Comparison of ENCODE assay signal across 11 cellular contexts in the genomic region with DNA sequence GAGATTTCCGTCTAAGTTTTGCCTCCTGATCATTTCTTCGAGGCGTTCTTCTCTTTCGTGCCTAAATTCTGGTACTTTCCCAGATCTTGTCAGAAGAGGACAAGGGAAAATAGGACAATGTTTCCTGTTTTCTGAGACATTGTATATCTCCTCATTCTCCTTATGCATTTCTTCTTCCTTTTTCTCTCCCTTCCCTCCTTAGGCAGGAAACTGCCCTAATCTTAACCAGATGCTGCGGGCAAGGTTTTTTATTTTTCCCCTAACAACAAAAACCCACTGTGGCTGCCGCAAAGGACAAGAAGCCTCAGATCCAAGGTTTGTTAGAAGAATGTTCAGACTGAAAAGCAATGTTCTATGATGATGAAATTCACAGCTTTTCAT. TPM values are rescaled to one million over a fixed set of nuclear protein-coding genes. Genes with fewer than 3 reads are reported as not detected.
DNase-seq lines count a peak whose midpoint lies in the region; ATAC-seq and TF ChIP-seq lines count a peak whose summit lies in the region.
"Had no signal": no experiment of that assay in that cellular context is flagged by ENCODE, and none has a peak within 500 bp of the region (broad histone marks: within the 10 kb centered on the region; RNA-seq: fewer than 3 reads in every experiment).

No MANE protein-coding gene starts in this region.

- H3K36me3 Mint-ChIP-seq in endodermal cell (ENCODE audit: low read depth), result peaks cover 3% of the 10 kb centered on the region

- TF ChIP-seq POLR2A in IMR-90 (IDR thresholded peaks at IDR 0.05; ENCODE audit: low read depth, low read length), result no peak

- no peaks in the 10 kb centered on the region for H3K9me3 Mint-ChIP-seq in endodermal cell

- H3K27ac Mint-ChIP-seq in endodermal cell, result peak overlapping the region; percentile 70

- H3K9me3 ChIP-seq in IMR-90 (ENCODE audit: control insufficient read depth, insufficient read depth, low read length) (no peaks in the 10 kb centered on the region), endodermal cell (ENCODE audit: control insufficient read depth, low read length) (no peaks in the 10 kb centered on the region), osteoblast (ENCODE audit: low read depth, low read length) (no peaks in the 10 kb centered on the region), MM.1S (replicated peaks; ENCODE audit: insufficient read depth, low read length) (no peaks in the 10 kb centered on the region)
- H3K9me3 ChIP-seq in effector memory CD4-positive, alpha-beta T cell (ENCODE audit: control insufficient read depth, low read length), result no peaks in the 10 kb centered on the region
- H3K9me3 ChIP-seq: SK-N-SH had no signal

- H2BK15ac ChIP-seq in IMR-90 (ENCODE audit: low read depth, low read length), result no peak overlapping the region

- H3K79me1 ChIP-seq in IMR-90 (ENCODE audit: low read depth in 1 of 2, low read length in 2 of 2), result no peaks in the 10 kb centered on the region; a peak in 1 of 4 replicates

- H2BK120ac ChIP-seq in IMR-90 (ENCODE audit: low read depth, low read length), result no peak overlapping the region

- H3F3A ChIP-seq in MM.1S (ENCODE audit: insufficient read depth, low read length), result no peaks in the 10 kb centered on the region

- peaks cover 10% of the 10 kb centered on the region for H3K4me1 ChIP-seq in IMR-90 (ENCODE audit: control insufficient read depth, insufficient read depth, low read length)
- peaks cover 17% of the 10 kb centered on the region for H3K4me1 ChIP-seq in endodermal cell (ENCODE audit: control insufficient read depth, insufficient read depth, low read length)
- H3K4me1 ChIP-seq in osteoblast (ENCODE audit: insufficient read depth, low read length), result peaks cover 41% of the 10 kb centered on the region
- H3K4me1 ChIP-seq in effector memory CD4-positive, alpha-beta T cell (ENCODE audit: control insufficient read depth, insufficient read depth, low read length, poor library complexity, severe bottlenecking), result no peaks in the 10 kb centered on the region
- H3K4me1 ChIP-seq in MM.1S (ENCODE audit: low read length), result no peaks in the 10 kb centered on the region

- H3K79me2 ChIP-seq in osteoblast (ENCODE audit: insufficient read depth, low read length) (peaks cover 35% of the 10 kb centered on the region), MM.1S (ENCODE audit: low read length) (no peaks in the 10 kb centered on the region)

- no peak overlapping the region for H3K4me2 ChIP-seq in IMR-90 (ENCODE audit: low read depth, low read length)
- peak overlapping the region; percentile 66 for H3K4me2 ChIP-seq in osteoblast (ENCODE audit: insufficient read depth, low read length)
- no peak overlapping the region for H3K4me2 ChIP-seq in MM.1S (ENCODE audit: low read depth, low read length)
- H3K4me2 ChIP-seq: SK-N-SH had no signal

- in situ Hi-C loops in IMR-90 (cut with MboI; ENCODE audit: low sequenced_read_pairs), result loop anchor here (10.0 kb wide), 1 partner anchor 242 kb away; no protein-coding TSS in a partner anchor

- no peak overlapping the region; a peak in 1 of 4 replicates for H4K8ac ChIP-seq in IMR-90 (ENCODE audit: low read depth in 2 of 2, low read length in 2 of 2)

- no peak overlapping the region for H3K56ac ChIP-seq in IMR-90 (ENCODE audit: extremely low read depth, insufficient read depth, low read length)

- H4K91ac ChIP-seq in IMR-90 (ENCODE audit: insufficient read depth, low read depth, low read length), result no peak overlapping the region

- H2BK20ac ChIP-seq in IMR-90 (ENCODE audit: low read depth, low read length), result no peak overlapping the region

- no peak overlapping the region for H2AFZ ChIP-seq in IMR-90 (replicated peaks; ENCODE audit: low read length, poor library complexity)
- H2AFZ ChIP-seq in osteoblast (ENCODE audit: low read length), result peak overlapping the region; percentile 66
- H2AFZ ChIP-seq in MM.1S (ENCODE audit: low read length), result no peak overlapping the region

- H2AK9ac ChIP-seq in IMR-90 (replicated peaks; ENCODE audit: low read depth, low read length, poor library complexity), result no peak overlapping the region

- no peaks in the 10 kb centered on the region for H3K9me2 ChIP-seq in MM.1S (replicated peaks; ENCODE audit: insufficient read depth, low read length)
- H3K9me2 ChIP-seq: SK-N-SH had no signal

- TF ChIP-seq RAD21 in IMR-90 (IDR thresholded peaks at IDR 0.05; ENCODE audit: low read length), result no peak

- H4K20me1 ChIP-seq in IMR-90 (ENCODE audit: insufficient read depth, low read length) (no peaks in the 10 kb centered on the region), osteoblast (ENCODE audit: insufficient read depth, low read length) (no peaks in the 10 kb centered on the region), MM.1S (ENCODE audit: insufficient read depth, low read length) (no peaks in the 10 kb centered on the region)

- ATAC-seq in IMR-90 (ENCODE audit: low read depth), result no peak

- H3K36me3 ChIP-seq in IMR-90 (ENCODE audit: control insufficient read depth, insufficient read depth, low read length) (peaks cover 8% of the 10 kb centered on the region), endodermal cell (ENCODE audit: control insufficient read depth, insufficient read depth, low read length) (peaks cover 26% of the 10 kb centered on the region), osteoblast (ENCODE audit: insufficient read depth, low read length) (peaks cover 31% of the 10 kb centered on the region), MM.1S (replicated peaks; ENCODE audit: insufficient read depth, low read length) (0 out of 2 replicates have a peak, but pooled peaks cover 3% of the 10 kb centered on the region)
- H3K36me3 ChIP-seq in effector memory CD4-positive, alpha-beta T cell (ENCODE audit: control insufficient read depth, insufficient read depth, low read length), result peaks cover 14% of the 10 kb centered on the region

- intact Hi-C loops in IMR-90 (cut with micrococcal nuclease), result no loop called here

- no peak overlapping the region for H3K4me3 Mint-ChIP-seq in endodermal cell

- DNase-seq in AG10803 (ENCODE audit: low read depth) (peak; percentile 66), IMR-90 (no peak), endodermal cell (no peak), osteoblast (ENCODE audit: insufficient read length, low spot score, missing footprints) (peak; percentile 58), substantia nigra (lab: John Stamatoyannopoulos, UW) (no peak), NOMO-1 treated with DMSO at 0.1 percent for 48 hours (lab: John Stamatoyannopoulos, UW; ENCODE audit: unreplicated experiment) (no peak), MM.1S (no peak)
- DNase-seq in effector memory CD4-positive, alpha-beta T cell, result no peak
- DNase-seq: NCI-H2107, SK-N-SH had no signal

- 0 out of 2 replicates have a peak overlapping the region, but pooled peaks have one; percentile 7 for H3K14ac ChIP-seq in IMR-90 (replicated peaks; ENCODE audit: low read depth, low read length)

- CTCF ChIA-PET in IMR-90 (lab: Yijun Ruan, JAX), result interaction anchor here (1.3 kb wide), 1 partner anchor 13 kb away, joined by 3 read pairs; no protein-coding TSS in a partner anchor

- no peak overlapping the region for H2BK5ac ChIP-seq in IMR-90 (ENCODE audit: low read depth, low read length, poor library complexity, severe bottlenecking)

- H3K18ac ChIP-seq in IMR-90 (ENCODE audit: low read depth, low read length), result peak overlapping the region; percentile 6; the same call in 1 of the 2 replicates

- TF ChIP-seq CTCF in AG10803 (conservative IDR thresholded peaks at IDR 0.05; ENCODE audit: low read length), result no peak
- TF ChIP-seq CTCF in IMR-90 (conservative IDR thresholded peaks at IDR 0.05; ENCODE audit: low read depth, low read length), result no peak
- no peak for TF ChIP-seq CTCF in endodermal cell (conservative IDR thresholded peaks at IDR 0.05)
- TF ChIP-seq CTCF in osteoblast (IDR thresholded peaks at IDR 0.05; ENCODE audit: extremely low read depth, low read depth, low read length), result no peak
- no peak for TF ChIP-seq CTCF in MM.1S (IDR thresholded peaks at IDR 0.05; ENCODE audit: low read length)

- H3K4me3 ChIP-seq in AG10803 (ENCODE audit: low read length) (peak overlapping the region; percentile 54), IMR-90 (ENCODE audit: insufficient read depth, low read depth, low read length) (no peak overlapping the region), endodermal cell (ENCODE audit: low read length) (no peak overlapping the region), osteoblast (ENCODE audit: insufficient read depth, low read length) (peak overlapping the region; percentile 69), MM.1S (ENCODE audit: low read length) (no peak overlapping the region)
- no peak overlapping the region for H3K4me3 ChIP-seq in effector memory CD4-positive, alpha-beta T cell (ENCODE audit: insufficient read depth, low read depth, low read length, poor library complexity, severe bottlenecking)

- no peak overlapping the region for H3K9ac ChIP-seq in IMR-90 (ENCODE audit: low read depth, low read length)
- H3K9ac ChIP-seq in endodermal cell (ENCODE audit: extremely low read depth, low read length, poor library complexity, severe bottlenecking), result no peak overlapping the region
- H3K9ac ChIP-seq in MM.1S (ENCODE audit: low read length), result no peak overlapping the region
- H3K9ac ChIP-seq: SK-N-SH had no signal

- no peak overlapping the region for H3K23ac ChIP-seq in IMR-90 (ENCODE audit: low read depth, low read length)

- peak overlapping the region; percentile 3; the same call in 1 of the 2 replicates for H3K4ac ChIP-seq in IMR-90 (ENCODE audit: low read depth, low read length)

- POLR2A ChIA-PET in IMR-90 (lab: Charles Lee; ENCODE audit: unreplicated experiment), result interaction anchor here (0.6 kb wide), 1 partner anchor 70 kb away, joined by 3 read pairs; no protein-coding TSS in a partner anchor

- H3K27ac ChIP-seq in IMR-90 (ENCODE audit: insufficient read depth, low read length) (no peak overlapping the region), endodermal cell (ENCODE audit: low read depth, low read length) (no peak overlapping the region), osteoblast (ENCODE audit: low read depth, low read length) (peak overlapping the region; percentile 40), substantia nigra (ENCODE audit: low read depth, low read length, poor library complexity, severe bottlenecking) (no peak overlapping the region), MM.1S (ENCODE audit: low read length) (no peak overlapping the region)
- no peak overlapping the region for H3K27ac ChIP-seq in effector memory CD4-positive, alpha-beta T cell (ENCODE audit: insufficient read depth, low read length, poor library complexity, severe bottlenecking)

- H3K27me3 ChIP-seq in IMR-90 (ENCODE audit: control insufficient read depth, insufficient read depth, low read length) (no peaks in the 10 kb centered on the region), endodermal cell (ENCODE audit: control insufficient read depth, insufficient read depth, low read length, poor library complexity, severe bottlenecking) (no peaks in the 10 kb centered on the region), osteoblast (ENCODE audit: insufficient read depth, low read length) (no peaks in the 10 kb centered on the region), MM.1S (replicated peaks; ENCODE audit: insufficient read depth, low read length) (no peaks in the 10 kb centered on the region)
- H3K27me3 ChIP-seq in effector memory CD4-positive, alpha-beta T cell (replicated peaks; ENCODE audit: control insufficient read depth, insufficient read depth, low read length, poor library complexity, severe bottlenecking), result no peaks in the 10 kb centered on the region

- peak overlapping the region; percentile 53; the same call in 1 of the 2 replicates for H4K5ac ChIP-seq in IMR-90 (ENCODE audit: low read depth, low read length)

- no TSS peak for BruUV-seq in IMR-90 (replicated peaks; lab: Mats Ljungman, UMichigan)

- H3K4me1 Mint-ChIP-seq in endodermal cell, result peaks cover 35% of the 10 kb centered on the region

- no peak overlapping the region for H2AK5ac ChIP-seq in IMR-90 (ENCODE audit: low read depth, low read length)

- H3K27me3 Mint-ChIP-seq in endodermal cell (ENCODE audit: insufficient read depth), result no peaks in the 10 kb centered on the region

- peaks cover 3% of the 10 kb centered on the region; the same call in 1 of the 2 replicates for H3K9me1 ChIP-seq in IMR-90 (ENCODE audit: insufficient read depth, low read length)

- 63% methylated on average over 3 of the region's 6 CpGs; no CpG with 5 or more reads in 1 of the 2 experiments for WGBS in IMR-90 (ENCODE audit: extremely low coverage in 2 of 2, insufficient read length in 1 of 2), 2 experiments
- WGBS in endodermal cell (ENCODE audit: insufficient coverage in 1 of 2, insufficient read length in 1 of 2), 2 experiments, result 78 to 81% methylated on average over 5 to 6 of the region's 6 CpGs

- dilution Hi-C loops in IMR-90 (cut with HindIII; ENCODE audit: low sequenced_read_pairs, unreplicated experiment), result no loop called here

RNA-seq across cellular contexts. Expression of a gene that starts 0.8 kb away (rescaled TPM):
- total RNA-seq in IMR-90 (2012; rRNA removed) (4.7 and 7.7 TPM in 2 replicates), endodermal cell (1 to 10 TPM; 6.1 to 8.4 TPM), osteoblast (617 and 761 TPM in 2 replicates)
- 13.2 and 15.1 TPM in 2 replicates for polyA plus RNA-seq in IMR-90 (2012; rRNA removed)
- 6.9 and 13.0 TPM in 2 replicates for polyA plus RNA-seq in IMR-90 (2012; cell fraction: cytosol; rRNA removed)
- 8.0 and 48.9 TPM in 2 replicates for polyA plus RNA-seq in IMR-90 (2012; cell fraction: nucleus; rRNA removed; ENCODE audit: low replicate concordance)
- 6.0 TPM for polyA plus RNA-seq in endodermal cell (2013, experiment 1 of 2)
- 6.6 TPM for polyA plus RNA-seq in endodermal cell (2013, experiment 2 of 2)

RNA-seq across cellular contexts. Expression of a gene that starts 41.7 kb away (rescaled TPM):
- total RNA-seq in IMR-90 (2012; rRNA removed), result 0.18 and 0.56 TPM in 2 replicates
- polyA plus RNA-seq in IMR-90 (2012; rRNA removed), result 0.47 and 0.48 TPM in 2 replicates
- polyA plus RNA-seq in IMR-90 (2012; cell fraction: cytosol; rRNA removed), result 0.11 and 0.39 TPM in 2 replicates
- polyA plus RNA-seq in IMR-90 (2012; cell fraction: nucleus; rRNA removed; ENCODE audit: low replicate concordance), result 0.97 TPM in 1 of 2 replicates, not detected in the other
- total RNA-seq in endodermal cell, result not detected
- polyA plus RNA-seq in endodermal cell (2013, experiment 1 of 2), result not detected
- not detected for polyA plus RNA-seq in endodermal cell (2013, experiment 2 of 2)
- total RNA-seq in osteoblast, result 10.9 and 16.3 TPM in 2 replicates
- total RNA-seq: H1 had no signal
- polyA plus RNA-seq: H1 had no signal

Comparison
In these comparisons a context has a peak if more than half of its experiments do, and no peak if none do; other contexts are left out.
1. DNase-seq: peak in AG10803 (single experiment) and osteoblast (single experiment); none in IMR-90 (single experiment), endodermal cell (single experiment), substantia nigra (0 of 49), effector memory CD4-positive, alpha-beta T cell (0 of 3), NOMO-1 treated with DMSO at 0.1 percent for 48 hours (single experiment) and MM.1S (single experiment).
2. H3K4me3 ChIP-seq: peak in AG10803 (single experiment) and osteoblast (single experiment); none in IMR-90 (single experiment), endodermal cell (single experiment), effector memory CD4-positive, alpha-beta T cell (single experiment) and MM.1S (single experiment).
3. RNA of a gene that starts 0.8 kb away (total RNA-seq): 617 to 761 TPM in osteoblast; 6.1 to 8.4 TPM in endodermal cell and 4.7 to 7.7 TPM in IMR-90; every median in the first group is over 10 times any median in the second.